Comparison of ENCODE assay signal across 22 cellular contexts in genomic region chr4:97892596-97893266, GRCh38.
"Had no signal": no experiment of that assay in that cellular context is flagged by ENCODE, and none has a peak within 500 bp of the region (broad histone marks: within the 10 kb centered on the region; RNA-seq: fewer than 3 reads in every experiment).

No MANE protein-coding gene starts in this region.

- H2AFZ ChIP-seq: neural progenitor cell, parathyroid adenoma had no signal

- H3K27ac ChIP-seq: left lung, neural progenitor cell, parathyroid adenoma, prostate gland, right atrium auricular region, sigmoid colon, suprapubic skin, transverse colon, vagina had no signal

- H3K9ac ChIP-seq: neural progenitor cell, parathyroid adenoma had no signal

- H3K27me3 ChIP-seq: left lung, neural progenitor cell, right atrium auricular region, sigmoid colon, suprapubic skin, transverse colon, vagina had no signal

- H3K9me3 Mint-ChIP-seq: nephron, neural progenitor cell had no signal

- H3K36me3 Mint-ChIP-seq: naive thymus-derived CD4-positive, alpha-beta T cell; neural progenitor cell had no signal

- H3K4me2 ChIP-seq: neural progenitor cell had no signal

- H3K9me3 ChIP-seq: prostate gland, right atrium auricular region, transverse colon, vagina had no signal

- H3K79me2 ChIP-seq: parathyroid adenoma had no signal

- H3K4me3 Mint-ChIP-seq: effector memory CD8-positive, alpha-beta T cell; naive thymus-derived CD4-positive, alpha-beta T cell; nephron; neural progenitor cell; stimulated activated naive CD8-positive, alpha-beta T cell treated with anti-CD3 and anti-CD28 coated beads, Interleukin-15, amount 100 ng/mL, for 72 hours had no signal

- H3K27me3 Mint-ChIP-seq: effector memory CD8-positive, alpha-beta T cell; stimulated activated naive CD8-positive, alpha-beta T cell treated with anti-CD3 and anti-CD28 coated beads, Interleukin-15, amount 100 ng/mL, for 72 hours had no signal

- H3K36me3 ChIP-seq: left lung, neural progenitor cell, prostate gland, right atrium auricular region, sigmoid colon, suprapubic skin, transverse colon, vagina had no signal

- H3K4me3 ChIP-seq: left lung, neural progenitor cell, prostate gland, right atrium auricular region, sigmoid colon, suprapubic skin, transverse colon, vagina had no signal

- ATAC-seq: effector memory CD8-positive, alpha-beta T cell; left lung; naive thymus-derived CD4-positive, alpha-beta T cell; stimulated activated naive CD8-positive, alpha-beta T cell treated with anti-CD3 and anti-CD28 coated beads, Interleukin-15, amount 100 ng/mL, for 72 hours had no signal

- H3K4me1 Mint-ChIP-seq: naive thymus-derived CD4-positive, alpha-beta T cell; nephron; stimulated activated naive CD8-positive, alpha-beta T cell treated with anti-CD3 and anti-CD28 coated beads, Interleukin-15, amount 100 ng/mL, for 72 hours had no signal

- H3K4me1 ChIP-seq: left lung, neural progenitor cell, parathyroid adenoma, prostate gland, right atrium auricular region, sigmoid colon, suprapubic skin, transverse colon, vagina had no signal

- H3K27ac Mint-ChIP-seq: effector memory CD8-positive, alpha-beta T cell; naive thymus-derived CD4-positive, alpha-beta T cell; neural progenitor cell; stimulated activated naive CD8-positive, alpha-beta T cell treated with anti-CD3 and anti-CD28 coated beads, Interleukin-15, amount 100 ng/mL, for 72 hours had no signal

- DNase-seq: cortex of kidney; effector memory CD8-positive, alpha-beta T cell; erythroblast; head of caudate nucleus; kidney; left lung; mesenchymal stem cell; midbrain; naive thymus-derived CD4-positive, alpha-beta T cell; sigmoid colon; stimulated activated CD4-positive, alpha-beta T cell treated with anti-CD3 and anti-CD28 coated beads, Interleukin-2, amount 100 ng/mL, for 24 hours; stimulated activated CD4-positive, alpha-beta T cell treated with anti-CD3 and anti-CD28 coated beads, Interleukin-4, amount 100 ng/mL, for 24 hours; stimulated activated naive CD4-positive, alpha-beta T cell; stimulated activated naive CD8-positive, alpha-beta T cell treated with anti-CD3 and anti-CD28 coated beads, Interleukin-15, amount 100 ng/mL, for 72 hours; transverse colon had no signal
